Comparison of ENCODE assay signal across 21 cellular contexts in genomic region chr2:120896904-120897303, GRCh38.
"Had no signal": no experiment of that assay in that cellular context is flagged by ENCODE, and none has a peak within 500 bp of the region (broad histone marks: within the 10 kb centered on the region; RNA-seq: fewer than 3 reads in every experiment).

No MANE protein-coding gene starts in this region.

- H3K4me1 Mint-ChIP-seq: activated CD4-positive, alpha-beta T cell treated with anti-CD3 and anti-CD28 coated beads, Interleukin-2, amount 10 ng/mL, durations not matched to agents 24 days and 14 days; naive thymus-derived CD8-positive, alpha-beta T cell; T-cell had no signal

- H3K36me3 ChIP-seq: brain microvascular endothelial cell, tibial artery, uterus had no signal

- H3K9me3 ChIP-seq: tibial artery, uterus had no signal

- H3K36me3 Mint-ChIP-seq: naive thymus-derived CD8-positive, alpha-beta T cell; T-cell had no signal

- H3K4me3 Mint-ChIP-seq: activated CD4-positive, alpha-beta T cell treated with anti-CD3 and anti-CD28 coated beads, Interleukin-2, amount 10 ng/mL, durations not matched to agents 24 days and 14 days; activated CD8-positive, alpha-beta T cell treated with anti-CD3 and anti-CD28 coated beads for 36 hours; activated naive CD4-positive, alpha-beta T cell treated with anti-CD3 and anti-CD28 coated beads for 36 hours; activated T-cell treated with anti-CD3 and anti-CD28 coated beads, Interleukin-2, amount 50 U/mL, for 24 hours; naive thymus-derived CD8-positive, alpha-beta T cell; T-cell had no signal

- H3K27me3 ChIP-seq: brain microvascular endothelial cell, tibial artery, uterus had no signal

- H3K27ac ChIP-seq: brain microvascular endothelial cell, tibial artery, uterus had no signal

- DNase-seq: activated CD4-positive, alpha-beta T cell treated with anti-CD3 and anti-CD28 coated beads, Interleukin-2, amount 10 ng/mL, durations not matched to agents 24 days and 14 days; activated CD8-positive, alpha-beta T cell treated with anti-CD3 and anti-CD28 coated beads for 36 hours; activated naive CD4-positive, alpha-beta T cell treated with anti-CD3 and anti-CD28 coated beads for 36 hours; activated T-cell treated with anti-CD3 and anti-CD28 coated beads, Interleukin-2, amount 50 U/mL, for 24 hours; brain microvascular endothelial cell; cortex of kidney; head of caudate nucleus; kidney glomerular epithelial cell; left ventricle myocardium superior; mesendoderm; naive thymus-derived CD8-positive, alpha-beta T cell; occipital lobe; retina; stimulated activated CD4-positive, alpha-beta T cell treated with anti-CD3 and anti-CD28 coated beads, Interleukin-1b, Interleukin-23, amount 100 ng/mL, for 48 hours; stimulated activated CD8-positive, alpha-beta memory T cell treated with anti-CD3 and anti-CD28 coated beads, Interleukin-4, amount 100 ng/mL, for 48 hours; stimulated activated naive CD8-positive, alpha-beta T cell treated with anti-CD3 and anti-CD28 coated beads, Interleukin-15, Interleukin-2, amounts not matched to agents 100 U/mL and 50 U/mL, for 24 hours; substantia nigra; T-cell; tibial artery; uterus had no signal

- H3K9me3 Mint-ChIP-seq: activated CD4-positive, alpha-beta T cell treated with anti-CD3 and anti-CD28 coated beads, Interleukin-2, amount 10 ng/mL, durations not matched to agents 24 days and 14 days; activated CD8-positive, alpha-beta T cell treated with anti-CD3 and anti-CD28 coated beads for 36 hours; activated naive CD4-positive, alpha-beta T cell treated with anti-CD3 and anti-CD28 coated beads for 36 hours; activated T-cell treated with anti-CD3 and anti-CD28 coated beads, Interleukin-2, amount 50 U/mL, for 24 hours; activated T-helper 2 cell treated with anti-CD3 and anti-CD28 coated beads, Interferon-gamma antibody, Interleukin-2, Interleukin-4, amounts not matched to agents 10 μg/mL and 5 μg/mL and 100 μg/mL, durations not matched to agents 14 hours and 24 hours and 36 hours; naive thymus-derived CD8-positive, alpha-beta T cell; T-cell had no signal

- H3K27ac Mint-ChIP-seq: activated CD4-positive, alpha-beta T cell treated with anti-CD3 and anti-CD28 coated beads, Interleukin-2, amount 10 ng/mL, durations not matched to agents 24 days and 14 days; activated CD8-positive, alpha-beta T cell treated with anti-CD3 and anti-CD28 coated beads for 36 hours; activated naive CD4-positive, alpha-beta T cell treated with anti-CD3 and anti-CD28 coated beads for 36 hours; activated T-cell treated with anti-CD3 and anti-CD28 coated beads, Interleukin-2, amount 50 U/mL, for 24 hours; activated T-helper 2 cell treated with anti-CD3 and anti-CD28 coated beads, Interferon-gamma antibody, Interleukin-2, Interleukin-4, amounts not matched to agents 10 μg/mL and 5 μg/mL and 100 μg/mL, durations not matched to agents 14 hours and 24 hours and 36 hours; naive thymus-derived CD8-positive, alpha-beta T cell; T-cell had no signal

- ATAC-seq: activated CD8-positive, alpha-beta T cell treated with anti-CD3 and anti-CD28 coated beads for 36 hours; left ventricle myocardium superior; naive thymus-derived CD8-positive, alpha-beta T cell; stimulated activated naive CD8-positive, alpha-beta T cell treated with anti-CD3 and anti-CD28 coated beads, Interleukin-15, Interleukin-2, amounts not matched to agents 100 U/mL and 50 U/mL, for 24 hours; T-cell had no signal

- H3K27me3 Mint-ChIP-seq: activated CD8-positive, alpha-beta T cell treated with anti-CD3 and anti-CD28 coated beads for 36 hours; activated T-cell treated with anti-CD3 and anti-CD28 coated beads, Interleukin-2, amount 50 U/mL, for 24 hours; T-cell had no signal

- H3K4me3 ChIP-seq: tibial artery, uterus had no signal
